In the genomic region with DNA sequence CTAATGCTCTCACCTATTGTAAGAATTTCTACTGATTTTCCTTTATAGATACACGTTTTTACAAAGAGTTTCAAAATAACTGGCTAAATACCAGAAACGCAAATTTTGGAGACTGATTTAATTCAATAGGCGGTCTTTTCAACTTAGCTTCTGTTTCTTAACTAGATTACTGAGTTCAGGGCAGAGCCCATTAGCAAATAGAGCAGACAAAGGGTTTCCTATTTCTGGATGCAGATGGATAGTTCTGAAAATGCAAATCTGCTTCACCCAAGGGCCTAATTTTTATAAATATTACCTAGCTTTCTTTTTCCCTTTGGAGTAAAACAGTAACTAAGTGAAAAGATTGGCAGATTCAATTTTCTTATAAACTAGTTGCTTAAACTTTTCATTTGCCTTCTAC, we compare ENCODE assay signal across 1 cellular context.
TF ChIP-seq lines count a peak whose summit lies in the region.

No MANE protein-coding gene starts in this region.

TF ChIP-seq in H1, 55 proteins besides CTCF, POLR2A, EP300 and RAD21:
- TF ChIP-seq, protein P1, sequence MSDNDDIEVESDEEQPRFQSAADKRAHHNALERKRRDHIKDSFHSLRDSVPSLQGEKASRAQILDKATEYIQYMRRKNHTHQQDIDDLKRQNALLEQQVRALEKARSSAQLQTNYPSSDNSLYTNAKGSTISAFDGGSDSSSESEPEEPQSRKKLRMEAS (IDR thresholded peaks at IDR 0.05): no peak
- no peak for TF ChIP-seq RBBP5 (IDR thresholded peaks at IDR 0.05; ENCODE audit: borderline replicate concordance, low read depth, low read length)
- no peak for TF ChIP-seq CTBP2 (IDR thresholded peaks at IDR 0.05; ENCODE audit: borderline replicate concordance, insufficient read depth, insufficient read length, low read length)
- TF ChIP-seq SUZ12 (IDR thresholded peaks at IDR 0.05; ENCODE audit: low read length): no peak
- TF ChIP-seq TAF1 (IDR thresholded peaks at IDR 0.05; ENCODE audit: low read depth, low read length): no peak
- TF ChIP-seq PHF8 (conservative IDR thresholded peaks at IDR 0.05; ENCODE audit: low read depth, low read length): no peak
- no peak for TF ChIP-seq RFX5 (IDR thresholded peaks at IDR 0.05; ENCODE audit: borderline replicate concordance, low read depth, low read length)
- TF ChIP-seq GABPA (IDR thresholded peaks at IDR 0.05; ENCODE audit: borderline replicate concordance, insufficient read depth, low read length): no peak
- no peak for TF ChIP-seq POU5F1 (IDR thresholded peaks at IDR 0.05; ENCODE audit: low read depth, low read length)
- TF ChIP-seq SIX5 (IDR thresholded peaks at IDR 0.05; ENCODE audit: low read depth, low read length): no peak
- TF ChIP-seq BACH1 (IDR thresholded peaks at IDR 0.05; ENCODE audit: low read length): no peak
- no peak for TF ChIP-seq KDM1A (IDR thresholded peaks at IDR 0.05; ENCODE audit: borderline replicate concordance, low read length)
- no peak for TF ChIP-seq SP1 (IDR thresholded peaks at IDR 0.05; ENCODE audit: low read depth, low read length)
- no peak for TF ChIP-seq RNF2 (IDR thresholded peaks at IDR 0.05; ENCODE audit: borderline replicate concordance, low read depth, low read length, missing control alignments, poor library complexity, severe bottlenecking)
- no peak for TF ChIP-seq FOSL1 (IDR thresholded peaks at IDR 0.05; ENCODE audit: insufficient read depth, low read depth, low read length)
